In genomic region chr5:143217065-143217803, GRCh38 we compare ENCODE assay signal across 13 cellular contexts.
DNase-seq lines count a peak whose midpoint lies in the region; ATAC-seq, FAIRE-seq and TF ChIP-seq lines count a peak whose summit lies in the region.
"Had no signal": no experiment of that assay in that cellular context is flagged by ENCODE, and none has a peak within 500 bp of the region (broad histone marks: within the 10 kb centered on the region; RNA-seq: fewer than 3 reads in every experiment).

No MANE protein-coding gene starts in this region.

- no peak overlapping the region for H3K4me3 ChIP-seq in A549
- H3K4me3 ChIP-seq in PC-3 (ENCODE audit: low read length): no peak overlapping the region
- H3K4me3 ChIP-seq: SJCRH30, tibial nerve had no signal

- BruUV-seq in PC-3 (replicated peaks; lab: Mats Ljungman, UMichigan): no TSS peak

- peak overlapping the region; percentile 45 for H3K4me2 ChIP-seq in A549
- H3K4me2 ChIP-seq in PC-3 (ENCODE audit: low read length): no peak overlapping the region

- no peaks in the 10 kb centered on the region for H3K36me3 ChIP-seq in PC-3 (ENCODE audit: low read depth, low read length)
- H3K36me3 ChIP-seq: SJCRH30 had no signal

- no peaks in the 10 kb centered on the region for H3K9me3 ChIP-seq in A549
- H3K9me3 ChIP-seq in PC-3 (ENCODE audit: low read length): no peaks in the 10 kb centered on the region
- H3K9me3 ChIP-seq: SJCRH30, tibial nerve had no signal

- CTCF ChIA-PET in A549 (lab: Yijun Ruan, JAX) (interaction anchor here (1.0 to 3.6 kb wide), 5 partner anchors 15 to 607 kb away, joined by 3 to 25 read pairs (median 3); no protein-coding TSS in a partner anchor), PC-3 (lab: Charles Lee) (no interaction called here)

- H3K27me3 ChIP-seq in foreskin keratinocyte (no peaks in the 10 kb centered on the region), PC-3 (ENCODE audit: low read length) (no peaks in the 10 kb centered on the region)
- H3K27me3 ChIP-seq: SJCRH30, tibial nerve had no signal

- H4K20me1 ChIP-seq in PC-3 (ENCODE audit: low read length): no peaks in the 10 kb centered on the region

- no peaks in the 10 kb centered on the region for H3F3A ChIP-seq in PC-3 (ENCODE audit: low read length, unreplicated experiment)

- 55% methylated on average over 10 of the region's 10 CpGs for WGBS in A549 (ENCODE audit: missing lambda C conversion rate)

- TF ChIP-seq POLR2A in A549 (IDR thresholded peaks at IDR 0.05; ENCODE audit: low read length): no peak

- no peak overlapping the region for H2AFZ ChIP-seq in PC-3 (ENCODE audit: low read length)

- DNase-seq in A549 (ENCODE audit: low read depth in 1 of 2, low spot score in 1 of 2): no peak
- DNase-seq in ELR (ENCODE audit: low read depth): peak; percentile 24
- peak; percentile 64 for DNase-seq in RCC 7860 (ENCODE audit: low spot score)
- DNase-seq in foreskin keratinocyte: peak in 1 of 2 donors; percentile 69
- no peak for DNase-seq in PC-3
- no peak for DNase-seq in stimulated activated naive CD4-positive, alpha-beta T cell (lab: John Stamatoyannopoulos, UW)
- DNase-seq: activated effector memory CD4-positive, alpha-beta T cell treated with Interleukin-2 at 50 U/mL for 16 hours; DND-41; NCI-H1048 had no signal

- peaks cover 28% of the 10 kb centered on the region for H3K4me1 ChIP-seq in A549
- H3K4me1 ChIP-seq in foreskin keratinocyte: peaks cover 25% of the 10 kb centered on the region
- no peaks in the 10 kb centered on the region for H3K4me1 ChIP-seq in PC-3 (ENCODE audit: insufficient read depth, low read length)

- peak; percentile 36 to 60; a peak in 4 of 5 replicates for TF ChIP-seq RAD21 in A549 (conservative IDR thresholded peaks at IDR 0.05 in 1 of 2, IDR thresholded peaks at IDR 0.05 in 1 of 2)

- no peaks in the 10 kb centered on the region for H3K79me2 ChIP-seq in PC-3 (ENCODE audit: low read length)

- no peak for TF ChIP-seq EP300 in A549 (IDR thresholded peaks at IDR 0.05)

- no peak for FAIRE-seq in A549 (lab: Jason Lieb, UNC)
- FAIRE-seq in RCC 7860 (lab: Jason Lieb, UNC): peak; percentile 71

- POLR2A ChIA-PET in A549 (lab: Yijun Ruan, JAX) (interaction anchor here (0.9 kb wide), 1 partner anchor 187 kb away, joined by 3 read pairs; no protein-coding TSS in a partner anchor), PC-3 (lab: Charles Lee; ENCODE audit: unreplicated experiment) (no interaction called here)

- peak; percentile 33 to 72; a peak in 3 of 6 replicates for ATAC-seq in A549
- peak; percentile 33 for ATAC-seq in foreskin keratinocyte
- no peak for ATAC-seq in PC-3
- no peak for ATAC-seq in GM21526 (IDR thresholded peaks at IDR 0.05; ENCODE audit: low FRiP score, unreplicated experiment)
- no peak for ATAC-seq in HG03457 (IDR thresholded peaks at IDR 0.05; ENCODE audit: unreplicated experiment)

- no peaks in the 10 kb centered on the region for H3K9me2 ChIP-seq in PC-3 (replicated peaks; ENCODE audit: low read length)

- H3K9ac ChIP-seq in PC-3 (ENCODE audit: low read length): no peak overlapping the region

- intact Hi-C loops in PC-3 (cut with micrococcal nuclease): no loop called here

- peak overlapping the region; percentile 25 to 61 for H3K27ac ChIP-seq in A549
- peak overlapping the region; percentile 81 for H3K27ac ChIP-seq in foreskin keratinocyte
- no peak overlapping the region for H3K27ac ChIP-seq in PC-3 (ENCODE audit: low read length)
- H3K27ac ChIP-seq: SJCRH30, tibial nerve had no signal

- no peak; the same call in 2 of the 3 replicates for TF ChIP-seq CTCF in A549 (IDR thresholded peaks at IDR 0.05)
- peak; percentile 34 for TF ChIP-seq CTCF in foreskin keratinocyte (conservative IDR thresholded peaks at IDR 0.05)
- TF ChIP-seq CTCF in PC-3 (conservative IDR thresholded peaks at IDR 0.05; ENCODE audit: low read depth, low read length): no peak

TF ChIP-seq in A549, 52 proteins besides CTCF, POLR2A, EP300 and RAD21:
- 0 out of 3 replicates have a peak, but pooled peaks have one; percentile 7 for TF ChIP-seq SMC3 (IDR thresholded peaks at IDR 0.05)
- TF ChIP-seq CHD4 (IDR thresholded peaks at IDR 0.05; ENCODE audit: borderline replicate concordance): no peak
- no peak for TF ChIP-seq HES2 (IDR thresholded peaks at IDR 0.05)

Comparison
In these comparisons a context has a peak if more than half of its experiments do, and no peak if none do; other contexts are left out.
1. ATAC-seq: peak in A549 (2 of 2) and foreskin keratinocyte (single experiment); none in PC-3 (single experiment), GM21526 (single experiment) and HG03457 (single experiment).
2. DNase-seq: peak in ELR (single experiment) and RCC 7860 (single experiment); none in A549 (0 of 2), PC-3 (single experiment) and stimulated activated naive CD4-positive, alpha-beta T cell (0 of 6).